Comparison of ENCODE assay signal across 1 cellular context in genomic region chr10:29448125-29448524, GRCh38.
TF ChIP-seq lines count a peak whose summit lies in the region.

No MANE protein-coding gene starts in this region.

TF ChIP-seq in GM23338, 12 proteins besides CTCF, POLR2A, EP300 and RAD21 (continued from another document):
- TF ChIP-seq ZNF462 (CRISPR knock-in tag; IDR thresholded peaks at IDR 0.05) (no peak), POLR2AphosphoS5 (IDR thresholded peaks at IDR 0.05; ENCODE audit: low read depth) (no peak), ZNF114 (CRISPR knock-in tag; IDR thresholded peaks at IDR 0.05) (no peak), EZH2 (IDR thresholded peaks at IDR 0.05; ENCODE audit: low read depth, unreplicated experiment) (no peak), STAT1 (IDR thresholded peaks at IDR 0.05; ENCODE audit: unreplicated experiment) (no peak), REST (IDR thresholded peaks at IDR 0.05; ENCODE audit: unreplicated experiment) (no peak), ZNF331 (CRISPR knock-in tag; IDR thresholded peaks at IDR 0.05; ENCODE audit: low read depth) (no peak), EZH2phosphoT487 (IDR thresholded peaks at IDR 0.05; ENCODE audit: unreplicated experiment) (no peak), ETS1 (IDR thresholded peaks at IDR 0.05) (no peak), JUNB (IDR thresholded peaks at IDR 0.05; ENCODE audit: unreplicated experiment) (no peak), CREB1 (CRISPR knock-in tag; IDR thresholded peaks at IDR 0.05; ENCODE audit: low read depth) (no peak)
TF ChIP-seq in GM23338: peak in this region for 0.
